Comparison of ENCODE assay signal across 1 cellular context in the genomic region with DNA sequence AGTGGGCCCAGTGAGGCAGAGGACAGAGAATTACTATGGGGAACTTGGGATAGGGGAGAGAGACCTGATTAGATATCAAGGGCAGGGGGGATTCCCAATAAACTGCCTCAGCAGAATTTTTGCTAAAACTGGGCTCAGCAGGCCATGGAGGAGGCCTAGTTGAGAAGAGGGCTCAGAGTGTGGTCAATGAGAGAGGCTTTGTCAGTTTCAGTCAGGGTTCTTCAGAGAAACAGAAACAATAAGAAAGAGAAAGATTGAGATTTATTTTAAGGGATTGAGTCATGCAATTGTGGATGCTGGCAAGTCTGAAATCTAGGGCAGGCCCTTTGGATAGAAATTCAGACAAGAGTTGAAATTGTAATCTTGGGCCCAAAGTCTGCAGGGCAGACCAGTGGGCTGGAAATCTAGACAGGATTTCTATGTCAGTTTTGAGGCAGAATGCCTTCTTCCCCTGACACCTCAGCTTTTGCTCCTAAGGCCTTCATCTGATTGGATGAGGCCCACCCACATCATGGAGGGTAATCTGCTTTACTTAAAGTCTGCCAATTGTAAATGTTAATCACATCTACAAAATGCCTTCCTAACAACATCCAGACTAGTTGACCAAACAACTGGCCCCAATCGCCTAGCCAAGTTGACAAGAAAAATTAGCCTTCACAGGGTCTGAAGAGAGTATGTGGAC.
TF ChIP-seq lines count a peak whose summit lies in the region.

No MANE protein-coding gene starts in this region.

TF ChIP-seq in K562, 482 proteins besides CTCF, POLR2A, EP300 and RAD21:
- TF ChIP-seq, protein P1, sequence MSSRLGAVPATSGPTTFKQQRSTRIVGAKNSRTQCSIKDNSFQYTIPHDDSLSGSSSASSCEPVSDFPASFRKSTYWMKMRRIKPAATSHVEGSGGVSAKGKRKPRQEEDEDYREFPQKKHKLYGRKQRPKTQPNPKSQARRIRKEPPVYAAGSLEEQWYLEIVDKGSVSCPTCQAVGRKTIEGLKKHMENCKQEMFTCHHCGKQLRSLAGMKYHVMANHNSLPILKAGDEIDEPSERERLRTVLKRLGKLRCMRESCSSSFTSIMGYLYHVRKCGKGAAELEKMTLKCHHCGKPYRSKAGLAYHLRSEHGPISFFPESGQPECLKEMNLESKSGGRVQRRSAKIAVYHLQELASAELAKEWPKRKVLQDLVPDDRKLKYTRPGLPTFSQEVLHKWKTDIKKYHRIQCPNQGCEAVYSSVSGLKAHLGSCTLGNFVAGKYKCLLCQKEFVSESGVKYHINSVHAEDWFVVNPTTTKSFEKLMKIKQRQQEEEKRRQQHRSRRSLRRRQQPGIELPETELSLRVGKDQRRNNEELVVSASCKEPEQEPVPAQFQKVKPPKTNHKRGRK (tag; IDR thresholded peaks at IDR 0.05): no peak
- TF ChIP-seq HIVEP1 (CRISPR knock-in tag; IDR thresholded peaks at IDR 0.05) (no peak), CBX1 (IDR thresholded peaks at IDR 0.05; ENCODE audit: low read depth) (no peak), ZFPM2 (CRISPR knock-in tag; IDR thresholded peaks at IDR 0.05) (no peak), THRB (CRISPR knock-in tag; conservative IDR thresholded peaks at IDR 0.05) (0 out of 2 replicates have a peak, but pooled peaks have one; percentile 21), ETV6 (IDR thresholded peaks at IDR 0.05; ENCODE audit: borderline replicate concordance in 1 of 2, low read depth in 2 of 2, low read length in 1 of 2) (no peak), ETV6 (CRISPR knock-in tag; IDR thresholded peaks at IDR 0.05; ENCODE audit: borderline replicate concordance) (no peak), ZNF263 (CRISPR knock-in tag; IDR thresholded peaks at IDR 0.05; ENCODE audit: borderline replicate concordance) (no peak), POU5F1 (IDR thresholded peaks at IDR 0.05; ENCODE audit: borderline replicate concordance, low read depth, low read length, partially characterized antibody) (no peak), ZC3H11A (IDR thresholded peaks at IDR 0.05; ENCODE audit: low read depth, low read length) (no peak), MLX (CRISPR knock-in tag; conservative IDR thresholded peaks at IDR 0.05) (no peak), ZNF134 (CRISPR knock-in tag; conservative IDR thresholded peaks at IDR 0.05) (peak; percentile 90), NCOA2 (IDR thresholded peaks at IDR 0.05; ENCODE audit: partially characterized antibody in 2 of 2) (no peak), POLR2G (IDR thresholded peaks at IDR 0.05; ENCODE audit: low read depth, low read length) (no peak), SAFB (IDR thresholded peaks at IDR 0.05; ENCODE audit: borderline replicate concordance, low read depth, low read length) (no peak), ZFP91 (CRISPR knock-in tag; IDR thresholded peaks at IDR 0.05) (no peak), NCOA4 (IDR thresholded peaks at IDR 0.05; ENCODE audit: partially characterized antibody) (no peak)
- TF ChIP-seq, protein P2, sequence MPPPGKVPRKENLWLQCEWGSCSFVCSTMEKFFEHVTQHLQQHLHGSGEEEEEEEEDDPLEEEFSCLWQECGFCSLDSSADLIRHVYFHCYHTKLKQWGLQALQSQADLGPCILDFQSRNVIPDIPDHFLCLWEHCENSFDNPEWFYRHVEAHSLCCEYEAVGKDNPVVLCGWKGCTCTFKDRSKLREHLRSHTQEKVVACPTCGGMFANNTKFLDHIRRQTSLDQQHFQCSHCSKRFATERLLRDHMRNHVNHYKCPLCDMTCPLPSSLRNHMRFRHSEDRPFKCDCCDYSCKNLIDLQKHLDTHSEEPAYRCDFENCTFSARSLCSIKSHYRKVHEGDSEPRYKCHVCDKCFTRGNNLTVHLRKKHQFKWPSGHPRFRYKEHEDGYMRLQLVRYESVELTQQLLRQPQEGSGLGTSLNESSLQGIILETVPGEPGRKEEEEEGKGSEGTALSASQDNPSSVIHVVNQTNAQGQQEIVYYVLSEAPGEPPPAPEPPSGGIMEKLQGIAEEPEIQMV (tag; conservative IDR thresholded peaks at IDR 0.05; ENCODE audit: low read depth): no peak
- TF ChIP-seq, protein P3, sequence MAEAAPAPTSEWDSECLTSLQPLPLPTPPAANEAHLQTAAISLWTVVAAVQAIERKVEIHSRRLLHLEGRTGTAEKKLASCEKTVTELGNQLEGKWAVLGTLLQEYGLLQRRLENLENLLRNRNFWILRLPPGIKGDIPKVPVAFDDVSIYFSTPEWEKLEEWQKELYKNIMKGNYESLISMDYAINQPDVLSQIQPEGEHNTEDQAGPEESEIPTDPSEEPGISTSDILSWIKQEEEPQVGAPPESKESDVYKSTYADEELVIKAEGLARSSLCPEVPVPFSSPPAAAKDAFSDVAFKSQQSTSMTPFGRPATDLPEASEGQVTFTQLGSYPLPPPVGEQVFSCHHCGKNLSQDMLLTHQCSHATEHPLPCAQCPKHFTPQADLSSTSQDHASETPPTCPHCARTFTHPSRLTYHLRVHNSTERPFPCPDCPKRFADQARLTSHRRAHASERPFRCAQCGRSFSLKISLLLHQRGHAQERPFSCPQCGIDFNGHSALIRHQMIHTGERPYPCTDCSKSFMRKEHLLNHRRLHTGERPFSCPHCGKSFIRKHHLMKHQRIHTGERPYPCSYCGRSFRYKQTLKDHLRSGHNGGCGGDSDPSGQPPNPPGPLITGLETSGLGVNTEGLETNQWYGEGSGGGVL (CRISPR knock-in tag; IDR thresholded peaks at IDR 0.05): no peak
